Comparison of ENCODE assay signal across 10 cellular contexts in the genomic region with DNA sequence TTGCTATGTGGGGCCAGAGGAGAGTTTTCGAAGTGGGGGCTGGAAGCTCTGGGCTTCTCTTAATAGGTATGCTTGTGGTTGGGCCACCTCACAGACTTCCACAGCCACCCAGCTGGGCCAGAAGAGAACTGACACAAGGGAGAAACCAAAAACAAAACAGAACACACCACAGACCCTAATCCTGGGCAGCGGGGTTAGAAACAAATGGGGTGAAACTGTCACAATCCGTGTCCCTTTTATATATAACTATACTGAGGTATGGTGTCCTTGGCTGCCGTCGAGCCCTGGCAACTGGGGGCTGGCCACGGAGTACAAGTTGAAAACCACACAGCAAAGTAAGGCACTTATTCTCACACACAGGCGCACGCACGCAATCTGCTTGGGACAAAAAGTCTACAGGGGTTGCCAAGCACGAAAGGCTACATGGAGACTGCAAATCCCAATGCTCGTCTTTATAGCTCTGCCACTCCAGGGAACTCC.
DNase-seq lines count a peak whose midpoint lies in the region; ATAC-seq, FAIRE-seq and TF ChIP-seq lines count a peak whose summit lies in the region.
"Had no signal": no experiment of that assay in that cellular context is flagged by ENCODE, and none has a peak within 500 bp of the region (broad histone marks: within the 10 kb centered on the region; RNA-seq: fewer than 3 reads in every experiment).

No MANE protein-coding gene starts in this region.

- DNase-seq in H9 (no peak), MV-4-11 (lab: John Stamatoyannopoulos, UW) (peak; percentile 22), naive B cell (no peak), RCC 7860 (ENCODE audit: low spot score) (no peak), occipital lobe (lab: John Stamatoyannopoulos, UW) (no peak), GOT3 (lab: John Stamatoyannopoulos, UW) (no peak), NCI-H1436 treated with DMSO at 0.1 percent for 48 hours (lab: John Stamatoyannopoulos, UW) (no peak)

- no peaks in the 10 kb centered on the region for H3K79me1 ChIP-seq in H9 (ENCODE audit: insufficient read depth, low read depth, low read length, poor library complexity, severe bottlenecking)

- H3K9me3 Mint-ChIP-seq in H9: peaks cover 0 to 2% of the 10 kb centered on the region in 2 experiments; a peak in 1 of 5 replicates
- H3K9me3 Mint-ChIP-seq in naive B cell: peaks cover 3 to 13% (median 5%) of the 10 kb centered on the region in 7 donors
- H3K9me3 Mint-ChIP-seq: activated naive CD4-positive, alpha-beta T cell treated with anti-CD3 and anti-CD28 coated beads, Interleukin-2, amount 50 U/mL, for 24 hours had no signal

- H3K14ac ChIP-seq in H9 (ENCODE audit: insufficient read depth, low read length): no peak overlapping the region

- H4K20me1 ChIP-seq in H9 (ENCODE audit: control insufficient read depth, insufficient read depth, insufficient read length): no peaks in the 10 kb centered on the region

- no peak overlapping the region for H4K8ac ChIP-seq in H9 (replicated peaks; ENCODE audit: insufficient read length, low read depth, low read length)

- FAIRE-seq in RCC 7860 (lab: Jason Lieb, UNC): no peak
- FAIRE-seq: islet of Langerhans had no signal

- no CpG with 5 or more reads among the region's 11 CpGs for WGBS in H9 (ENCODE audit: extremely low coverage, insufficient read length, low lambda C conversion rate)

- H3K79me2 ChIP-seq in H9 (ENCODE audit: insufficient read depth, low read length): no peaks in the 10 kb centered on the region

- ATAC-seq in GM18511 (IDR thresholded peaks at IDR 0.05; ENCODE audit: unreplicated experiment) (peak; percentile 32), naive B cell (ENCODE audit: low read depth in 2 of 2) (peak; percentile 24 to 28)

- no peak overlapping the region for H3K27ac ChIP-seq in H9 (ENCODE audit: insufficient read length, low read depth, low read length)

- no peak overlapping the region for H3K9ac ChIP-seq in H9 (ENCODE audit: extremely low read depth, insufficient read length, low read length)

- H3K23ac ChIP-seq in H9 (ENCODE audit: insufficient read length, low read depth, low read length): no peak overlapping the region

- H3K36me3 Mint-ChIP-seq in H9 (ENCODE audit: insufficient read depth in 1 of 3, low read depth in 3 of 3) (peaks cover 13 to 17% (median 13%) of the 10 kb centered on the region in 3 experiments), naive B cell (peaks cover 12 to 23% of the 10 kb centered on the region in 2 donors)
- H3K36me3 Mint-ChIP-seq: activated naive CD4-positive, alpha-beta T cell treated with anti-CD3 and anti-CD28 coated beads, Interleukin-2, amount 50 U/mL, for 24 hours had no signal

- no peaks in the 10 kb centered on the region for H3K23me2 ChIP-seq in H9 (ENCODE audit: insufficient read length, low read depth, low read length, poor library complexity, severe bottlenecking)

- H2AFZ ChIP-seq in H9 (ENCODE audit: low read length): no peak overlapping the region

- no peaks in the 10 kb centered on the region for H3K4me1 ChIP-seq in H9 (ENCODE audit: insufficient read depth, low read length)

- H3K27me3 Mint-ChIP-seq in H9 (ENCODE audit: low read depth) (no peaks in the 10 kb centered on the region; the same call in 1 of the 2 replicates), naive B cell (no peaks in the 10 kb centered on the region)
- H3K27me3 Mint-ChIP-seq: activated naive CD4-positive, alpha-beta T cell treated with anti-CD3 and anti-CD28 coated beads, Interleukin-2, amount 50 U/mL, for 24 hours had no signal

- no peak overlapping the region for H2BK5ac ChIP-seq in H9 (ENCODE audit: insufficient read length, low read length)

- no peak overlapping the region for H3K4me2 ChIP-seq in H9 (ENCODE audit: insufficient read depth, insufficient read length, low read length)

- no peak overlapping the region for H2AK5ac ChIP-seq in H9 (ENCODE audit: insufficient read length, low read length)

- H3K4ac ChIP-seq in H9 (ENCODE audit: low read depth, low read length): no peak overlapping the region

- H2BK12ac ChIP-seq in H9 (ENCODE audit: insufficient read length, low read depth, low read length): no peak overlapping the region

- H3K27me3 ChIP-seq in H9 (ENCODE audit: insufficient read depth, low read length): no peaks in the 10 kb centered on the region

- no peak overlapping the region for H3K56ac ChIP-seq in H9 (ENCODE audit: insufficient read length, low read depth, low read length)

- H3K4me1 Mint-ChIP-seq in H9 (peaks cover 26 to 28% of the 10 kb centered on the region in 2 experiments), naive B cell (peaks cover 6 to 26% (median 20%) of the 10 kb centered on the region in 3 donors)
- H3K4me1 Mint-ChIP-seq: activated naive CD4-positive, alpha-beta T cell treated with anti-CD3 and anti-CD28 coated beads, Interleukin-2, amount 50 U/mL, for 24 hours had no signal

- no peak for TF ChIP-seq CTCF in H9 (conservative IDR thresholded peaks at IDR 0.05)

- H4K91ac ChIP-seq in H9 (ENCODE audit: insufficient read length, low read depth, low read length): no peak overlapping the region

- H2BK15ac ChIP-seq in H9 (ENCODE audit: low read depth, low read length): no peak overlapping the region

- no peak overlapping the region for H2BK120ac ChIP-seq in H9 (ENCODE audit: low read depth, low read length, poor library complexity, severe bottlenecking)

- H4K5ac ChIP-seq in H9 (ENCODE audit: insufficient read length, low read depth, low read length): no peak overlapping the region

- H3K18ac ChIP-seq in H9 (ENCODE audit: insufficient read length, low read depth, low read length): no peak overlapping the region

- H3K4me3 Mint-ChIP-seq in H9 (no peak overlapping the region), naive B cell (peak overlapping the region in 4 of 8 donors; percentile 12 to 72 (median 46))
- H3K4me3 Mint-ChIP-seq: activated naive CD4-positive, alpha-beta T cell treated with anti-CD3 and anti-CD28 coated beads, Interleukin-2, amount 50 U/mL, for 24 hours had no signal

- no peak overlapping the region for H2BK20ac ChIP-seq in H9 (ENCODE audit: low read depth, low read length, poor library complexity, severe bottlenecking)

- H3T11ph ChIP-seq in H9 (ENCODE audit: low read length): no peak overlapping the region

- no peaks in the 10 kb centered on the region for H3K9me3 ChIP-seq in H9 (ENCODE audit: control insufficient read depth, low read depth, low read length)

- H3K27ac Mint-ChIP-seq in H9 (peak overlapping the region in 2 of 3 experiments; percentile 19 to 66; a peak in 3 of 7 replicates), naive B cell (peak overlapping the region; percentile 7 to 98 (median 94))
- H3K27ac Mint-ChIP-seq: activated naive CD4-positive, alpha-beta T cell treated with anti-CD3 and anti-CD28 coated beads, Interleukin-2, amount 50 U/mL, for 24 hours had no signal
